1 cellular context compared by ENCODE assay signal in the genomic region with DNA sequence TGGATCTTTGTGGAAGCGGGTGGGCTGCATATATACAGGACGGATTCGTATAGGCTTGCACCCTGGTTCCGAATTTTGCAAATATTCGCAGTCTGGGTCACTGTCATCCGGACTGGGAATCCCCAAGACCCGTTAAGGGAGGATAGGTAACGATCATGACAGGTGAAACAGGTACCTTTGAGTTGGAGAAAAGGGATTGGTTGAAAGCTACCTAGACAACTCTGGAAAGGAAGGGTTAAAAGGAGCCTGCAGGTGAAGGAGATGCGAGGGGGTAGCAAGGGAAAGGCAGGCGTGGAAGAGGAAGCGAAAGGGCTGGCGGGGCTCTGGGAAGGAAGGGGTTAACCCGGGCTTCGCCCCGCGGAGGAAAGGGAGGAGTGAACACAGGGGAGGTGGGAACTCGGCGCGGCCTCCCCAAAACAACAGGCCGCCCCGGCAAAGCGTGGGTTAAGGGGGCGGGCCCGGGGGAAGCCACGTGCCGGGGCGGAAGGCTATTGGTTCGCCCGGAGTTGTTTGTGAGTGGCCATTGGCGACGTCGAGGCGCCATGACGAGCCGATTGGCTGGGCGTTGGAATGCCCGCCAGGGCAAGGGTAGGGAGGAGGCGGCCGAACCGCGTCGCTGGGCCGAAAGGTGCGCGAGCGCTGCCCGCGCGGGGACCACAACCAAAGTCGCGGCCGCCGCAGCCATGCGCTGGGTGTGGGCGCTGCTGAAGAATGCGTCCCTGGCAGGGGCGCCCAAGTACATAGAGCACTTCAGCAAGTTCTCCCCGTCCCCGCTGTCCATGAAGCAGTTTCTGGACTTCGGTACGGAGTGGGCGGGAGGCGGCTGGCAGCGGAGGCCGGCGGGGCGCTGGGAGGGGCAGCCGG.
TF ChIP-seq lines count a peak whose summit lies in the region.

A gene (plus strand): TSS at position 599 of the 864 bp plus-strand sequence. CDS start 85 bp downstream, at position 684.

TF ChIP-seq in K562, 482 proteins besides CTCF, POLR2A, EP300 and RAD21 (continued from another document and continues in another):
- TF ChIP-seq, protein P1, sequence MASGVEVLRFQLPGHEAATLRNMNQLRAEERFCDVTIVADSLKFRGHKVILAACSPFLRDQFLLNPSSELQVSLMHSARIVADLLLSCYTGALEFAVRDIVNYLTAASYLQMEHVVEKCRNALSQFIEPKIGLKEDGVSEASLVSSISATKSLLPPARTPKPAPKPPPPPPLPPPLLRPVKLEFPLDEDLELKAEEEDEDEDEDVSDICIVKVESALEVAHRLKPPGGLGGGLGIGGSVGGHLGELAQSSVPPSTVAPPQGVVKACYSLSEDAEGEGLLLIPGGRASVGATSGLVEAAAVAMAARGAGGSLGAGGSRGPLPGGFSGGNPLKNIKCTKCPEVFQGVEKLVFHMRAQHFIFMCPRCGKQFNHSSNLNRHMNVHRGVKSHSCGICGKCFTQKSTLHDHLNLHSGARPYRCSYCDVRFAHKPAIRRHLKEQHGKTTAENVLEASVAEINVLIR (CRISPR knock-in tag; IDR thresholded peaks at IDR 0.05): no peak
- no peak for TF ChIP-seq WHSC1 (IDR thresholded peaks at IDR 0.05; ENCODE audit: low read length)
- TF ChIP-seq RBFOX2 (IDR thresholded peaks at IDR 0.05; ENCODE audit: low read depth, low read length): 0 out of 2 replicates have a peak, but pooled peaks have one; percentile 15
- TF ChIP-seq ZNF764 (CRISPR knock-in tag; IDR thresholded peaks at IDR 0.05; ENCODE audit: low read depth): no peak
- TF ChIP-seq, protein P2, sequence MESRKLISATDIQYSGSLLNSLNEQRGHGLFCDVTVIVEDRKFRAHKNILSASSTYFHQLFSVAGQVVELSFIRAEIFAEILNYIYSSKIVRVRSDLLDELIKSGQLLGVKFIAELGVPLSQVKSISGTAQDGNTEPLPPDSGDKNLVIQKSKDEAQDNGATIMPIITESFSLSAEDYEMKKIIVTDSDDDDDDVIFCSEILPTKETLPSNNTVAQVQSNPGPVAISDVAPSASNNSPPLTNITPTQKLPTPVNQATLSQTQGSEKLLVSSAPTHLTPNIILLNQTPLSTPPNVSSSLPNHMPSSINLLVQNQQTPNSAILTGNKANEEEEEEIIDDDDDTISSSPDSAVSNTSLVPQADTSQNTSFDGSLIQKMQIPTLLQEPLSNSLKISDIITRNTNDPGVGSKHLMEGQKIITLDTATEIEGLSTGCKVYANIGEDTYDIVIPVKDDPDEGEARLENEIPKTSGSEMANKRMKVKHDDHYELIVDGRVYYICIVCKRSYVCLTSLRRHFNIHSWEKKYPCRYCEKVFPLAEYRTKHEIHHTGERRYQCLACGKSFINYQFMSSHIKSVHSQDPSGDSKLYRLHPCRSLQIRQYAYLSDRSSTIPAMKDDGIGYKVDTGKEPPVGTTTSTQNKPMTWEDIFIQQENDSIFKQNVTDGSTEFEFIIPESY (CRISPR knock-in tag; IDR thresholded peaks at IDR 0.05): peak; percentile 67
- no peak for TF ChIP-seq SIRT6 (IDR thresholded peaks at IDR 0.05; ENCODE audit: low read depth, low read length)
- TF ChIP-seq, protein P3, sequence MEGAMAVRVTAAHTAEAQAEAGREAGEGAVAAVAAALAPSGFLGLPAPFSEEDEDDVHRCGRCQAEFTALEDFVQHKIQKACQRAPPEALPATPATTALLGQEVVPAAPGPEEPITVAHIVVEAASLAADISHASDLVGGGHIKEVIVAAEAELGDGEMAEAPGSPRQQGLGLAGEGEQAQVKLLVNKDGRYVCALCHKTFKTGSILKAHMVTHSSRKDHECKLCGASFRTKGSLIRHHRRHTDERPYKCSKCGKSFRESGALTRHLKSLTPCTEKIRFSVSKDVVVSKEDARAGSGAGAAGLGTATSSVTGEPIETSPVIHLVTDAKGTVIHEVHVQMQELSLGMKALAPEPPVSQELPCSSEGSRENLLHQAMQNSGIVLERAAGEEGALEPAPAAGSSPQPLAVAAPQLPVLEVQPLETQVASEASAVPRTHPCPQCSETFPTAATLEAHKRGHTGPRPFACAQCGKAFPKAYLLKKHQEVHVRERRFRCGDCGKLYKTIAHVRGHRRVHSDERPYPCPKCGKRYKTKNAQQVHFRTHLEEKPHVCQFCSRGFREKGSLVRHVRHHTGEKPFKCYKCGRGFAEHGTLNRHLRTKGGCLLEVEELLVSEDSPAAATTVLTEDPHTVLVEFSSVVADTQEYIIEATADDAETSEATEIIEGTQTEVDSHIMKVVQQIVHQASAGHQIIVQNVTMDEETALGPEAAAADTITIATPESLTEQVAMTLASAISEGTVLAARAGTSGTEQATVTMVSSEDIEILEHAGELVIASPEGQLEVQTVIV (CRISPR knock-in tag; IDR thresholded peaks at IDR 0.05; ENCODE audit: borderline replicate concordance): no peak
- TF ChIP-seq, protein P4, sequence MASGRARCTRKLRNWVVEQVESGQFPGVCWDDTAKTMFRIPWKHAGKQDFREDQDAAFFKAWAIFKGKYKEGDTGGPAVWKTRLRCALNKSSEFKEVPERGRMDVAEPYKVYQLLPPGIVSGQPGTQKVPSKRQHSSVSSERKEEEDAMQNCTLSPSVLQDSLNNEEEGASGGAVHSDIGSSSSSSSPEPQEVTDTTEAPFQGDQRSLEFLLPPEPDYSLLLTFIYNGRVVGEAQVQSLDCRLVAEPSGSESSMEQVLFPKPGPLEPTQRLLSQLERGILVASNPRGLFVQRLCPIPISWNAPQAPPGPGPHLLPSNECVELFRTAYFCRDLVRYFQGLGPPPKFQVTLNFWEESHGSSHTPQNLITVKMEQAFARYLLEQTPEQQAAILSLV (tag; IDR thresholded peaks at IDR 0.05): no peak
- TF ChIP-seq, protein P5, sequence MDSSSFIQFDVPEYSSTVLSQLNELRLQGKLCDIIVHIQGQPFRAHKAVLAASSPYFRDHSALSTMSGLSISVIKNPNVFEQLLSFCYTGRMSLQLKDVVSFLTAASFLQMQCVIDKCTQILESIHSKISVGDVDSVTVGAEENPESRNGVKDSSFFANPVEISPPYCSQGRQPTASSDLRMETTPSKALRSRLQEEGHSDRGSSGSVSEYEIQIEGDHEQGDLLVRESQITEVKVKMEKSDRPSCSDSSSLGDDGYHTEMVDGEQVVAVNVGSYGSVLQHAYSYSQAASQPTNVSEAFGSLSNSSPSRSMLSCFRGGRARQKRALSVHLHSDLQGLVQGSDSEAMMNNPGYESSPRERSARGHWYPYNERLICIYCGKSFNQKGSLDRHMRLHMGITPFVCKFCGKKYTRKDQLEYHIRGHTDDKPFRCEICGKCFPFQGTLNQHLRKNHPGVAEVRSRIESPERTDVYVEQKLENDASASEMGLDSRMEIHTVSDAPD (CRISPR knock-in tag; IDR thresholded peaks at IDR 0.05): no peak
- TF ChIP-seq, protein P6, sequence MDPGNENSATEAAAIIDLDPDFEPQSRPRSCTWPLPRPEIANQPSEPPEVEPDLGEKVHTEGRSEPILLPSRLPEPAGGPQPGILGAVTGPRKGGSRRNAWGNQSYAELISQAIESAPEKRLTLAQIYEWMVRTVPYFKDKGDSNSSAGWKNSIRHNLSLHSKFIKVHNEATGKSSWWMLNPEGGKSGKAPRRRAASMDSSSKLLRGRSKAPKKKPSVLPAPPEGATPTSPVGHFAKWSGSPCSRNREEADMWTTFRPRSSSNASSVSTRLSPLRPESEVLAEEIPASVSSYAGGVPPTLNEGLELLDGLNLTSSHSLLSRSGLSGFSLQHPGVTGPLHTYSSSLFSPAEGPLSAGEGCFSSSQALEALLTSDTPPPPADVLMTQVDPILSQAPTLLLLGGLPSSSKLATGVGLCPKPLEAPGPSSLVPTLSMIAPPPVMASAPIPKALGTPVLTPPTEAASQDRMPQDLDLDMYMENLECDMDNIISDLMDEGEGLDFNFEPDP (CRISPR knock-in tag; IDR thresholded peaks at IDR 0.05): no peak
- TF ChIP-seq GATA2 (CRISPR knock-in tag; IDR thresholded peaks at IDR 0.05): no peak
- TF ChIP-seq TEAD1 (CRISPR knock-in tag; IDR thresholded peaks at IDR 0.05): peak in 1 of 2 experiments; percentile 73; a peak in 1 of 4 replicates
- no peak for TF ChIP-seq MAFF (IDR thresholded peaks at IDR 0.05; ENCODE audit: low read length)
- TF ChIP-seq KLF16 (IDR thresholded peaks at IDR 0.05): no peak
- TF ChIP-seq SRF (CRISPR knock-in tag; IDR thresholded peaks at IDR 0.05): no peak
- TF ChIP-seq, protein P7, sequence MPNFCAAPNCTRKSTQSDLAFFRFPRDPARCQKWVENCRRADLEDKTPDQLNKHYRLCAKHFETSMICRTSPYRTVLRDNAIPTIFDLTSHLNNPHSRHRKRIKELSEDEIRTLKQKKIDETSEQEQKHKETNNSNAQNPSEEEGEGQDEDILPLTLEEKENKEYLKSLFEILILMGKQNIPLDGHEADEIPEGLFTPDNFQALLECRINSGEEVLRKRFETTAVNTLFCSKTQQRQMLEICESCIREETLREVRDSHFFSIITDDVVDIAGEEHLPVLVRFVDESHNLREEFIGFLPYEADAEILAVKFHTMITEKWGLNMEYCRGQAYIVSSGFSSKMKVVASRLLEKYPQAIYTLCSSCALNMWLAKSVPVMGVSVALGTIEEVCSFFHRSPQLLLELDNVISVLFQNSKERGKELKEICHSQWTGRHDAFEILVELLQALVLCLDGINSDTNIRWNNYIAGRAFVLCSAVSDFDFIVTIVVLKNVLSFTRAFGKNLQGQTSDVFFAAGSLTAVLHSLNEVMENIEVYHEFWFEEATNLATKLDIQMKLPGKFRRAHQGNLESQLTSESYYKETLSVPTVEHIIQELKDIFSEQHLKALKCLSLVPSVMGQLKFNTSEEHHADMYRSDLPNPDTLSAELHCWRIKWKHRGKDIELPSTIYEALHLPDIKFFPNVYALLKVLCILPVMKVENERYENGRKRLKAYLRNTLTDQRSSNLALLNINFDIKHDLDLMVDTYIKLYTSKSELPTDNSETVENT (CRISPR knock-in tag; IDR thresholded peaks at IDR 0.05): 0 out of 2 replicates have a peak, but pooled peaks have one; percentile 19
- TF ChIP-seq CBFA2T2 (conservative IDR thresholded peaks at IDR 0.05): peak; percentile 47
- peak; percentile 90 for TF ChIP-seq TOE1 (IDR thresholded peaks at IDR 0.05; ENCODE audit: borderline replicate concordance)
- no peak for TF ChIP-seq TOE1 (CRISPR knock-in tag; IDR thresholded peaks at IDR 0.05; ENCODE audit: borderline replicate concordance, low read depth)
- no peak for TF ChIP-seq NBN (IDR thresholded peaks at IDR 0.05; ENCODE audit: low read depth)
- TF ChIP-seq KDM4B (IDR thresholded peaks at IDR 0.05; ENCODE audit: borderline replicate concordance in 2 of 2, low read depth in 1 of 2): no peak
- no peak for TF ChIP-seq ELF4 (CRISPR knock-in tag; IDR thresholded peaks at IDR 0.05)
- no peak for TF ChIP-seq HLTF (IDR thresholded peaks at IDR 0.05)
- TF ChIP-seq ZFPM2 (CRISPR knock-in tag; IDR thresholded peaks at IDR 0.05): no peak
- peak; percentile 59; the same call in 1 of the 2 replicates for TF ChIP-seq BHLHE40 (IDR thresholded peaks at IDR 0.05; ENCODE audit: low read length)
- peak; percentile 81 for TF ChIP-seq ASH1L (IDR thresholded peaks at IDR 0.05; ENCODE audit: borderline replicate concordance, low read depth, partially characterized antibody)
- TF ChIP-seq, protein P8, sequence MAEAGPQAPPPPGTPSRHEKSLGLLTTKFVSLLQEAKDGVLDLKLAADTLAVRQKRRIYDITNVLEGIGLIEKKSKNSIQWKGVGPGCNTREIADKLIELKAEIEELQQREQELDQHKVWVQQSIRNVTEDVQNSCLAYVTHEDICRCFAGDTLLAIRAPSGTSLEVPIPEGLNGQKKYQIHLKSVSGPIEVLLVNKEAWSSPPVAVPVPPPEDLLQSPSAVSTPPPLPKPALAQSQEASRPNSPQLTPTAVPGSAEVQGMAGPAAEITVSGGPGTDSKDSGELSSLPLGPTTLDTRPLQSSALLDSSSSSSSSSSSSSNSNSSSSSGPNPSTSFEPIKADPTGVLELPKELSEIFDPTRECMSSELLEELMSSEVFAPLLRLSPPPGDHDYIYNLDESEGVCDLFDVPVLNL (CRISPR knock-in tag; IDR thresholded peaks at IDR 0.05; ENCODE audit: low read depth): no peak
- TF ChIP-seq CC2D1A (IDR thresholded peaks at IDR 0.05): no peak
- TF ChIP-seq SUPT5H (IDR thresholded peaks at IDR 0.05): no peak
- TF ChIP-seq MCM2 (IDR thresholded peaks at IDR 0.05; ENCODE audit: low read depth): no peak
- TF ChIP-seq, protein P9, sequence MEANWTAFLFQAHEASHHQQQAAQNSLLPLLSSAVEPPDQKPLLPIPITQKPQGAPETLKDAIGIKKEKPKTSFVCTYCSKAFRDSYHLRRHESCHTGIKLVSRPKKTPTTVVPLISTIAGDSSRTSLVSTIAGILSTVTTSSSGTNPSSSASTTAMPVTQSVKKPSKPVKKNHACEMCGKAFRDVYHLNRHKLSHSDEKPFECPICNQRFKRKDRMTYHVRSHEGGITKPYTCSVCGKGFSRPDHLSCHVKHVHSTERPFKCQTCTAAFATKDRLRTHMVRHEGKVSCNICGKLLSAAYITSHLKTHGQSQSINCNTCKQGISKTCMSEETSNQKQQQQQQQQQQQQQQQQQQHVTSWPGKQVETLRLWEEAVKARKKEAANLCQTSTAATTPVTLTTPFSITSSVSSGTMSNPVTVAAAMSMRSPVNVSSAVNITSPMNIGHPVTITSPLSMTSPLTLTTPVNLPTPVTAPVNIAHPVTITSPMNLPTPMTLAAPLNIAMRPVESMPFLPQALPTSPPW (CRISPR knock-in tag; IDR thresholded peaks at IDR 0.05): no peak
- TF ChIP-seq, protein P10, sequence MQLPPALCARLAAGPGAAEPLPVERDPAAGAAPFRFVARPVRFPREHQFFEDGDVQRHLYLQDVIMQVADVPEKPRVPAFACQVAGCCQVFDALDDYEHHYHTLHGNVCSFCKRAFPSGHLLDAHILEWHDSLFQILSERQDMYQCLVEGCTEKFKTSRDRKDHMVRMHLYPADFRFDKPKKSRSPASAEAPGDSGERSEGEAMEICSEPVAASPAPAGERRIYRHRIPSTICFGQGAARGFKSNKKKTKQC (CRISPR knock-in tag; IDR thresholded peaks at IDR 0.05): 0 out of 2 replicates have a peak, but pooled peaks have one; percentile 45
- TF ChIP-seq, protein P11, sequence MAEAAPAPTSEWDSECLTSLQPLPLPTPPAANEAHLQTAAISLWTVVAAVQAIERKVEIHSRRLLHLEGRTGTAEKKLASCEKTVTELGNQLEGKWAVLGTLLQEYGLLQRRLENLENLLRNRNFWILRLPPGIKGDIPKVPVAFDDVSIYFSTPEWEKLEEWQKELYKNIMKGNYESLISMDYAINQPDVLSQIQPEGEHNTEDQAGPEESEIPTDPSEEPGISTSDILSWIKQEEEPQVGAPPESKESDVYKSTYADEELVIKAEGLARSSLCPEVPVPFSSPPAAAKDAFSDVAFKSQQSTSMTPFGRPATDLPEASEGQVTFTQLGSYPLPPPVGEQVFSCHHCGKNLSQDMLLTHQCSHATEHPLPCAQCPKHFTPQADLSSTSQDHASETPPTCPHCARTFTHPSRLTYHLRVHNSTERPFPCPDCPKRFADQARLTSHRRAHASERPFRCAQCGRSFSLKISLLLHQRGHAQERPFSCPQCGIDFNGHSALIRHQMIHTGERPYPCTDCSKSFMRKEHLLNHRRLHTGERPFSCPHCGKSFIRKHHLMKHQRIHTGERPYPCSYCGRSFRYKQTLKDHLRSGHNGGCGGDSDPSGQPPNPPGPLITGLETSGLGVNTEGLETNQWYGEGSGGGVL (CRISPR knock-in tag; IDR thresholded peaks at IDR 0.05): no peak
- TF ChIP-seq, protein P12, sequence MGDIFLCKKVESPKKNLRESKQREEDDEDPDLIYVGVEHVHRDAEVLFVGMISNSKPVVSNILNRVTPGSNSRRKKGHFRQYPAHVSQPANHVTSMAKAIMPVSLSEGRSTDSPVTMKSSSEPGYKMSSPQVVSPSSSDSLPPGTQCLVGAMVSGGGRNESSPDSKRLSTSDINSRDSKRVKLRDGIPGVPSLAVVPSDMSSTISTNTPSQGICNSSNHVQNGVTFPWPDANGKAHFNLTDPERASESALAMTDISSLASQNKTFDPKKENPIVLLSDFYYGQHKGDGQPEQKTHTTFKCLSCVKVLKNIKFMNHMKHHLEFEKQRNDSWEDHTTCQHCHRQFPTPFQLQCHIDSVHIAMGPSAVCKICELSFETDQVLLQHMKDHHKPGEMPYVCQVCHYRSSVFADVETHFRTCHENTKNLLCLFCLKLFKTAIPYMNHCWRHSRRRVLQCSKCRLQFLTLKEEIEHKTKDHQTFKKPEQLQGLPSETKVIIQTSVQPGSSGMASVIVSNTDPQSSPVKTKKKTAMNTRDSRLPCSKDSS (IDR thresholded peaks at IDR 0.05; ENCODE audit: low read depth, partially characterized antibody): no peak
- no peak for TF ChIP-seq POLR2AphosphoS2 (IDR thresholded peaks at IDR 0.05; ENCODE audit: low read length)
